ENCODE assay signal across 24 cellular contexts in the genomic region with DNA sequence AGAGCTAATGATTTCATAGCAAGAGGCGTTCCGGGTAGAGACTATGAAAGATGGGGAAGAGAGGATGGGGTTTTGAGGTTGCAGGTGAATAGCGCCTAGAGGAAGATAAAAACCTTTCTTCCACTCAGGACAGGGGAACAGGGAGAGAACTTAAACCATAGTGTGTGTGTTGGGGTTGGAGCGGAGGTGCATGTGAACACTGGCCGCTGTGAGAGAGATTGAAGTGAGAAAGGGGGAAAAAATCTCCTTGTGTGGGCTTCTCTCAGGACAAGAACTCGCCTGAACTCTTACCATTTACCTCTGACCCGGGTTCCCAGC. TPM values are rescaled to one million over a fixed set of nuclear protein-coding genes. Genes with fewer than 3 reads are reported as not detected.
"Had no signal": no experiment of that assay in that cellular context is flagged by ENCODE, and none has a peak within 500 bp of the region (broad histone marks: within the 10 kb centered on the region; RNA-seq: fewer than 3 reads in every experiment).

No MANE protein-coding gene starts in this region.

- H3K4me3 ChIP-seq: left lung, upper lobe of right lung had no signal

- H3K36me3 ChIP-seq: breast epithelium, esophagus squamous epithelium, left lung, sigmoid colon, spleen, stomach, upper lobe of right lung had no signal

- DNase-seq: activated CD4-positive, alpha-beta memory T cell treated with anti-CD3 and anti-CD28 coated beads, Interleukin-2, amount 10 ng/mL, durations not matched to agents 7 days and 5 days; cerebellar nuclear complex; effector CD8-positive, alpha-beta T cell; esophagus squamous epithelium; hippocampal formation; kidney; left lung; mammary epithelial cell; sigmoid colon; spleen; stomach; T-helper 9 cell; testis; upper lobe of right lung had no signal

- H3K27ac Mint-ChIP-seq: activated CD4-positive, alpha-beta memory T cell treated with anti-CD3 and anti-CD28 coated beads, Interleukin-2, amount 10 ng/mL, durations not matched to agents 7 days and 5 days; activated CD4-positive, alpha-beta T cell treated with anti-CD3 and anti-CD28 coated beads for 36 hours; activated naive CD4-positive, alpha-beta T cell treated with anti-CD3 and anti-CD28 coated beads, Interleukin-2, amount 50 U/mL, for 24 hours had no signal

- H3K4me3 Mint-ChIP-seq: activated CD4-positive, alpha-beta memory T cell treated with anti-CD3 and anti-CD28 coated beads, Interleukin-2, amount 10 ng/mL, durations not matched to agents 7 days and 5 days; activated CD4-positive, alpha-beta T cell treated with anti-CD3 and anti-CD28 coated beads for 36 hours; activated naive CD4-positive, alpha-beta T cell treated with anti-CD3 and anti-CD28 coated beads, Interleukin-2, amount 50 U/mL, for 24 hours had no signal

- H3K9me3 Mint-ChIP-seq: activated naive CD4-positive, alpha-beta T cell treated with anti-CD3 and anti-CD28 coated beads, Interleukin-2, amount 50 U/mL, for 24 hours had no signal

- H3K27ac ChIP-seq: breast epithelium, esophagus squamous epithelium, left lung, sigmoid colon, spleen, stomach, testis, upper lobe of right lung had no signal

RNA-seq across cellular contexts. Expression of a gene that starts 3.4 kb away (rescaled TPM):
- total RNA-seq: activated CD4-positive, alpha-beta memory T cell treated with anti-CD3 and anti-CD28 coated beads, Interleukin-2, amount 10 ng/mL, durations not matched to agents 7 days and 5 days; activated CD4-positive, alpha-beta T cell treated with anti-CD3 and anti-CD28 coated beads for 36 hours; breast epithelium; endothelial cell of umbilical vein; esophagus squamous epithelium; fibroblast of villous mesenchyme; glomerular endothelial cell; kidney; left lung; mammary epithelial cell; mucosa of gallbladder; osteocyte; pulmonary artery endothelial cell; sigmoid colon; spleen; stomach; testis; upper lobe of right lung had no signal
- polyA plus RNA-seq: endothelial cell of umbilical vein, mammary epithelial cell, neural cell, sigmoid colon, spleen, stomach had no signal
